In the genomic region with DNA sequence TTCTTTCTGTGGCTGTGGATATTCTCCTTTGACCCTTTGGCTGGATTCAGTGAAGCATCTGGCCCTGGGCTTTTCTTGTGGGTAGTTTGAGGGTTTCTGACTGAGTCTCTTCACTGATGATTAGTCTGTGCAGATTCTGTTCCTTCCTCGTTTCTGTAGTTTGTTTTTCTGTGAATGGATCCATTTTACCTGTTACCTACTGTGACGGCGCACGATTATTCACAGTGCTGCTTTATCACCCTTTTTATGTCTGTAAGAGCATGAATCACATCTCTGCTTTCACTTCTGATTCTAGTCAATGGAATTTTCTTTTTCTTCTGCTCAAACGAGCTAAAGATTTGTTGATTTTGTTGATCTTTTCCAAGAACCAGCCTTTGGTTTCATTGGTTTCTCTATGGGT, we compare ENCODE assay signal across 12 cellular contexts.
"Had no signal": no experiment of that assay in that cellular context is flagged by ENCODE, and none has a peak within 500 bp of the region (broad histone marks: within the 10 kb centered on the region; RNA-seq: fewer than 3 reads in every experiment).

No MANE protein-coding gene starts in this region.

- H3K4me1 Mint-ChIP-seq: activated naive CD4-positive, alpha-beta T cell treated with anti-CD3 and anti-CD28 coated beads, Interleukin-2, amount 50 U/mL, for 24 hours; brain; mesothelial cell of epicardium; nephron progenitor cell had no signal

- H3K27me3 Mint-ChIP-seq: activated naive CD4-positive, alpha-beta T cell treated with anti-CD3 and anti-CD28 coated beads, Interleukin-2, amount 50 U/mL, for 24 hours; progenitor cell of endocrine pancreas had no signal

- H3K27ac Mint-ChIP-seq: activated naive CD4-positive, alpha-beta T cell treated with anti-CD3 and anti-CD28 coated beads, Interleukin-2, amount 50 U/mL, for 24 hours; brain; mesothelial cell of epicardium; nephron progenitor cell; progenitor cell of endocrine pancreas had no signal

- ATAC-seq: esophagus mucosa, left colon had no signal

- DNase-seq: central memory CD4-positive, alpha-beta T cell; colonic mucosa; nephron progenitor cell; occipital lobe; substantia nigra; T1000 had no signal

- H3K4me3 Mint-ChIP-seq: activated naive CD4-positive, alpha-beta T cell treated with anti-CD3 and anti-CD28 coated beads, Interleukin-2, amount 50 U/mL, for 24 hours; brain; mesothelial cell of epicardium; nephron progenitor cell had no signal
